10 cellular contexts compared by ENCODE assay signal in genomic region chr2:219358170-219359075, GRCh38. TPM values are rescaled to one million over a fixed set of nuclear protein-coding genes. Genes with fewer than 3 reads are reported as not detected.
DNase-seq lines count a peak whose midpoint lies in the region; ATAC-seq lines count a peak whose summit lies in the region.
"Had no signal": no experiment of that assay in that cellular context is flagged by ENCODE, and none has a peak within 500 bp of the region (broad histone marks: within the 10 kb centered on the region; RNA-seq: fewer than 3 reads in every experiment).

No MANE protein-coding gene starts in this region.

- peak in 2 of 3 experiments; percentile 47 to 54 for DNase-seq in NCI-H1417 (lab: John Stamatoyannopoulos, UW)
- DNase-seq in NCI-H1417 treated with DMSO at 0.1 percent for 48 hours (lab: John Stamatoyannopoulos, UW), result no peak
- peak; percentile 11 for DNase-seq in NOMO-1 treated with dmso at 0.1 percent for 144 hours (lab: John Stamatoyannopoulos, UW; ENCODE audit: unreplicated experiment)
- DNase-seq in left cardiac atrium, result no peak
- no peak for DNase-seq in skeletal muscle cell (ENCODE audit: low read depth)
- no peak for DNase-seq in medulla oblongata (ENCODE audit: extremely low spot score)
- DNase-seq: ACHN, NCI-H446 treated with DMSO at 0.1 percent for 48 hours had no signal

- intact Hi-C loops in left cardiac atrium (cut with DNase I), result no loop called here

- peak overlapping the region; percentile 22 for H3K4me3 ChIP-seq in skeletal muscle cell (ENCODE audit: low read depth, low read length)

- ATAC-seq in left cardiac atrium (peak; percentile 25 to 39), GM18870 (IDR thresholded peaks at IDR 0.05; ENCODE audit: unreplicated experiment) (no peak), GM19467 (IDR thresholded peaks at IDR 0.05; ENCODE audit: unreplicated experiment) (no peak)

RNA-seq across cellular contexts. Expression of gene RESP18, which starts 25.9 kb away (rescaled TPM):
- not detected for total RNA-seq in left cardiac atrium

RNA-seq across cellular contexts. Expression of gene DNPEP, which starts 29.3 kb away (rescaled TPM):
- total RNA-seq in left cardiac atrium, result 10 to 100 TPM; 52.6 to 70.5 TPM

RNA-seq across cellular contexts. Expression of gene PTPRN, which starts 49.2 kb away (rescaled TPM):
- total RNA-seq in left cardiac atrium, result not detected

RNA-seq across cellular contexts. Expression of gene DES, which starts 59.8 kb away (rescaled TPM):
- 1,000 to 10,000 TPM; 5,895 to 7,519 TPM for total RNA-seq in left cardiac atrium

Comparison
In these comparisons a context has a peak if more than half of its experiments do, and no peak if none do; other contexts are left out.
1. DNase-seq: peak in NCI-H1417 (2 of 3) and NOMO-1 treated with dmso at 0.1 percent for 144 hours (single experiment); none in NCI-H1417 treated with DMSO at 0.1 percent for 48 hours (single experiment), left cardiac atrium (single experiment), skeletal muscle cell (single experiment) and medulla oblongata (single experiment).
2. ATAC-seq: peak in left cardiac atrium (2 of 2); none in GM18870 (single experiment) and GM19467 (single experiment).